Comparison of ENCODE assay signal across 23 cellular contexts in the genomic region with DNA sequence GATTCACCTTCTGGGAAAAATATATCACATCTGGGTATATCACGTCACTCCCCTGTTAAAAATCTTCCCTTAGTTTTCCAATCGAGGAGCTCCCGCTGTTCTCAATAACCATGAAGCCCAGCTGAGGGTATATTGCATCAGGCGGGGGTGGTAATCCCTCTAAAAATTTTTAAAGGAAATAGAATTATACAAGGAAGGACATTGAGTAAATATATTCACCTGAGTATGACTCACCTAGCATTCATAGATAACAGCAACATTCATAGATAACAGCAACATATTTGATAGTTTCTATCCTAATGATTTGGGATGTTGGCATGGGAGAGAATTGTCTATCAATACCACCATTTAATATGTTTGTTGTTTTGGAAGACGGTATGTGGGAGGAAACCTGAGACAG.
DNase-seq lines count a peak whose midpoint lies in the region; ATAC-seq and TF ChIP-seq lines count a peak whose summit lies in the region.
"Had no signal": no experiment of that assay in that cellular context is flagged by ENCODE, and none has a peak within 500 bp of the region (broad histone marks: within the 10 kb centered on the region; RNA-seq: fewer than 3 reads in every experiment).

No MANE protein-coding gene starts in this region.

- H3K4me3 ChIP-seq in Caco-2 (ENCODE audit: low read depth, low read length), result no peak overlapping the region
- H3K4me3 ChIP-seq: A549; BLaER1 treated with 17β-estradiol and CSF1 and Interleukin-3, amounts not matched to agents 10 nM and 100 nM; GM12878; HAP-1 had no signal

- peaks cover 27% of the 10 kb centered on the region for H3K9me3 Mint-ChIP-seq in Caco-2 (ENCODE audit: unreplicated experiment)

- H3K36me3 Mint-ChIP-seq in Caco-2 (ENCODE audit: insufficient read depth, unreplicated experiment), result no peaks in the 10 kb centered on the region
- H3K36me3 Mint-ChIP-seq: CD14-positive monocyte; CD8-positive, alpha-beta memory T cell had no signal

- no peaks in the 10 kb centered on the region for H3K9me3 ChIP-seq in Caco-2
- H3K9me3 ChIP-seq: A549, BE2C, HAP-1 had no signal

- H3K4me1 ChIP-seq in Caco-2 (peaks cover 27% of the 10 kb centered on the region), foreskin keratinocyte (peaks cover 17% of the 10 kb centered on the region)
- H3K4me1 ChIP-seq: A549; BE2C; BLaER1 treated with 17β-estradiol and CSF1 and Interleukin-3, amounts not matched to agents 10 nM and 100 nM; HAP-1 had no signal

- intact Hi-C loops in Caco-2 (cut with micrococcal nuclease; ENCODE audit: unreplicated experiment), result no loop called here

- no peak overlapping the region for H3K4me3 Mint-ChIP-seq in Caco-2 (ENCODE audit: unreplicated experiment)
- H3K4me3 Mint-ChIP-seq: CD14-positive monocyte; CD4-positive, alpha-beta T cell; CD8-positive, alpha-beta memory T cell; HFFc6 had no signal

- POLR2A ChIA-PET in Caco-2 (lab: Charles Lee), result no interaction called here

- BruUV-seq in Caco-2 (replicated peaks; lab: Mats Ljungman, UMichigan), result no TSS peak

- no peaks in the 10 kb centered on the region for H3K27me3 Mint-ChIP-seq in Caco-2 (ENCODE audit: insufficient read depth, unreplicated experiment)
- H3K27me3 Mint-ChIP-seq: CD4-positive, alpha-beta T cell had no signal

- peaks cover 36% of the 10 kb centered on the region for H3K4me1 Mint-ChIP-seq in Caco-2 (ENCODE audit: low read depth, unreplicated experiment)
- H3K4me1 Mint-ChIP-seq: CD14-positive monocyte; CD8-positive, alpha-beta memory T cell had no signal

- TF ChIP-seq CTCF in Caco-2 (IDR thresholded peaks at IDR 0.05; ENCODE audit: insufficient read depth in 1 of 2, low read depth in 1 of 2, low read length in 1 of 2, severe bottlenecking in 1 of 2, unreplicated experiment in 1 of 2), result no peak
- no peak for TF ChIP-seq CTCF in foreskin keratinocyte (conservative IDR thresholded peaks at IDR 0.05)

- H3K27ac Mint-ChIP-seq in Caco-2 (ENCODE audit: unreplicated experiment), result peak overlapping the region; percentile 5
- H3K27ac Mint-ChIP-seq: CD14-positive monocyte; CD4-positive, alpha-beta T cell; CD8-positive, alpha-beta memory T cell; HFFc6 had no signal

- no peak overlapping the region for H3K27ac ChIP-seq in foreskin keratinocyte
- H3K27ac ChIP-seq: A549; BLaER1 treated with 17β-estradiol and CSF1 and Interleukin-3, amounts not matched to agents 10 nM and 100 nM had no signal

- ATAC-seq in foreskin keratinocyte, result peak; percentile 12
- ATAC-seq in GM18861 (IDR thresholded peaks at IDR 0.05; ENCODE audit: unreplicated experiment), result no peak
- ATAC-seq: A549, GM12878 had no signal

- DNase-seq in Caco-2 (no peak), DMS53 (lab: John Stamatoyannopoulos, UW) (peak; percentile 65), NCI-H146 treated with DMSO at 0.1 percent for 48 hours (lab: John Stamatoyannopoulos, UW; ENCODE audit: unreplicated experiment) (peak; percentile 51), foreskin keratinocyte (no peak), NCI-H2196 (lab: John Stamatoyannopoulos, UW; ENCODE audit: unreplicated experiment) (no peak), SIG-M5 (lab: John Stamatoyannopoulos, UW) (no peak)
- DNase-seq: 8988T; ACHN; AML-193; BE2C; CD4-positive, alpha-beta T cell; CD8-positive, alpha-beta memory T cell; DMS79; EL; GDM1; GOT3; HFFc6 had no signal

- H3K27me3 ChIP-seq in Caco-2 (replicated peaks; ENCODE audit: control insufficient read depth, insufficient read depth, low read length) (no peaks in the 10 kb centered on the region), foreskin keratinocyte (no peaks in the 10 kb centered on the region)
- H3K27me3 ChIP-seq: BE2C; BLaER1 treated with 17β-estradiol and CSF1 and Interleukin-3, amounts not matched to agents 10 nM and 100 nM had no signal

- CTCF ChIA-PET in Caco-2 (lab: Charles Lee), result no interaction called here

- H3K36me3 ChIP-seq in Caco-2 (ENCODE audit: control insufficient read depth, insufficient read depth, low read length), result no peaks in the 10 kb centered on the region
- H3K36me3 ChIP-seq: BE2C; BLaER1 treated with 17β-estradiol and CSF1 and Interleukin-3, amounts not matched to agents 10 nM and 100 nM; HAP-1 had no signal

Comparison
In these comparisons a context has a peak if more than half of its experiments do, and no peak if none do; other contexts are left out.
1. DNase-seq: peak in DMS53 (single experiment) and NCI-H146 treated with DMSO at 0.1 percent for 48 hours (single experiment); none in Caco-2 (0 of 2), foreskin keratinocyte (0 of 2), NCI-H2196 (single experiment) and SIG-M5 (single experiment).